25 cellular contexts compared by ENCODE assay signal in the genomic region with DNA sequence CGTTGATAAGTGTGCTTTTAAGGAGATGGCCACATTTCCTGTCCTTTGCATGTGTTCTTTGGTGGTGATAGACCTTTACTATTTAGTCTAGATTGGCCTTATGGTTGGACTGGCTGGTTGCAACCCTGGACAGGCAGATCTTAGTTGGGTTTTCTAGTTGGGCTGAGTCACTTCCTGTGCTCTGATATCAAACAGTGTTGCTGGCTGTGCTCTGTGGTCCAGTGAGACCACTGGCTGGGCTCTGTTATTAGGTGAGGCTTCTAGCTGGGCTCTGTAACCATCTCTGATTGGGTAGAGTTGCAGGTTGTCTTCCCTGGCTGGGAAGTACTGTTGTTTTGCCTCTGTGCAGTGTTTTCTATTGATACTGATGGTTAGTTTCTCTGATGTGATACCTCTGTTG.
"Had no signal": no experiment of that assay in that cellular context is flagged by ENCODE, and none has a peak within 500 bp of the region (broad histone marks: within the 10 kb centered on the region; RNA-seq: fewer than 3 reads in every experiment).

No MANE protein-coding gene starts in this region.

- H3K4me3 Mint-ChIP-seq: activated CD4-positive, alpha-beta T cell treated with anti-CD3 and anti-CD28 coated beads for 36 hours; activated CD4-positive, alpha-beta T cell treated with anti-CD3 and anti-CD28 coated beads, Interleukin-2, amount 10 ng/mL, durations not matched to agents 7 days and 5 days; activated CD8-positive, alpha-beta T cell treated with anti-CD3 and anti-CD28 coated beads, Interleukin-2, amount 10 ng/mL, durations not matched to agents 7 days and 5 days; activated naive CD4-positive, alpha-beta T cell treated with anti-CD3 and anti-CD28 coated beads for 36 hours; activated T-cell treated with anti-CD3 and anti-CD28 coated beads, Interleukin-2, amount 50 U/mL, for 24 hours; activated T-helper 1 cell treated with anti-CD3 and anti-CD28 coated beads, Interleukin-12 subunit alpha, Interleukin-12 subunit beta, Interleukin-2, Interleukin-4 antibody, amounts not matched to agents 30 ng/mL and 10 ng/mL and 1 ng/mL, durations not matched to agents 14 hours and 24 hours and 36 hours; WTC11 had no signal

- ATAC-seq: activated CD4-positive, alpha-beta T cell treated with anti-CD3 and anti-CD28 coated beads for 36 hours; activated CD4-positive, CD25-positive, alpha-beta regulatory T cell treated with anti-CD3 and anti-CD28 coated beads, Interleukin-2, amount 50 U/mL, for 24 hours; activated CD8-positive, alpha-beta T cell treated with anti-CD3 and anti-CD28 coated beads, Interleukin-2, amount 10 ng/mL, durations not matched to agents 7 days and 5 days; activated naive CD4-positive, alpha-beta T cell treated with anti-CD3 and anti-CD28 coated beads, Interleukin-2, amount 50 U/mL, for 72 hours; body of pancreas; WTC11 had no signal

- H3K27ac Mint-ChIP-seq: activated CD4-positive, alpha-beta T cell treated with anti-CD3 and anti-CD28 coated beads for 36 hours; activated CD4-positive, alpha-beta T cell treated with anti-CD3 and anti-CD28 coated beads, Interleukin-2, amount 10 ng/mL, durations not matched to agents 7 days and 5 days; activated CD8-positive, alpha-beta T cell treated with anti-CD3 and anti-CD28 coated beads, Interleukin-2, amount 10 ng/mL, durations not matched to agents 7 days and 5 days; activated naive CD4-positive, alpha-beta T cell treated with anti-CD3 and anti-CD28 coated beads for 36 hours; activated naive CD4-positive, alpha-beta T cell treated with anti-CD3 and anti-CD28 coated beads, Interleukin-2, amount 50 U/mL, for 72 hours; activated T-cell treated with anti-CD3 and anti-CD28 coated beads, Interleukin-2, amount 50 U/mL, for 24 hours; activated T-helper 1 cell treated with anti-CD3 and anti-CD28 coated beads, Interleukin-12 subunit alpha, Interleukin-12 subunit beta, Interleukin-2, Interleukin-4 antibody, amounts not matched to agents 30 ng/mL and 10 ng/mL and 1 ng/mL, durations not matched to agents 14 hours and 24 hours and 36 hours; WTC11 had no signal

- H3K36me3 ChIP-seq: adrenal gland, breast epithelium, SJCRH30 had no signal

- H3K9me3 ChIP-seq: adrenal gland, body of pancreas, SJCRH30 had no signal

- H3K4me3 ChIP-seq: adrenal gland, body of pancreas, breast epithelium, SJCRH30, SK-N-MC had no signal

- H3K27me3 ChIP-seq: adrenal gland, body of pancreas, breast epithelium, SJCRH30 had no signal

- H3K27ac ChIP-seq: adrenal gland, body of pancreas, breast epithelium, SJCRH30, SK-N-MC had no signal

- FAIRE-seq: astrocyte had no signal

- H3K4me1 ChIP-seq: adrenal gland, body of pancreas, breast epithelium, SJCRH30 had no signal

- DNase-seq: activated CD4-positive, alpha-beta T cell treated with anti-CD3 and anti-CD28 coated beads for 36 hours; activated CD4-positive, alpha-beta T cell treated with anti-CD3 and anti-CD28 coated beads, Interleukin-2, amount 10 ng/mL, durations not matched to agents 7 days and 5 days; activated CD4-positive, alpha-beta T cell treated with anti-CD3 and anti-CD28 coated beads, Interleukin-2, amount 50 U/mL, for 48 hours; activated CD8-positive, alpha-beta T cell treated with anti-CD3 and anti-CD28 coated beads, Interleukin-2, amount 10 ng/mL, durations not matched to agents 7 days and 5 days; activated gamma-delta T cell treated with Interleukin-2 at 50 U/mL for 16 hours; activated naive CD4-positive, alpha-beta T cell treated with anti-CD3 and anti-CD28 coated beads for 36 hours; activated T-cell treated with anti-CD3 and anti-CD28 coated beads, Interleukin-2, amount 50 U/mL, for 24 hours; adrenal gland; body of pancreas; NCI-H1092; NCI-H1436 treated with DMSO at 0.1 percent for 48 hours; NCI-H1694 treated with DMSO at 0.1 percent for 48 hours; NCI-H2029; NCI-H345; NCI-H524 treated with DMSO at 0.1 percent for 48 hours; NCI-H748 treated with DMSO at 0.1 percent for 48 hours; SHP77; SJCRH30 had no signal

- H3K4me1 Mint-ChIP-seq: activated CD4-positive, alpha-beta T cell treated with anti-CD3 and anti-CD28 coated beads for 36 hours; activated CD4-positive, alpha-beta T cell treated with anti-CD3 and anti-CD28 coated beads, Interleukin-2, amount 10 ng/mL, durations not matched to agents 7 days and 5 days; WTC11 had no signal

- H3K27me3 Mint-ChIP-seq: activated CD4-positive, alpha-beta T cell treated with anti-CD3 and anti-CD28 coated beads for 36 hours; activated CD4-positive, alpha-beta T cell treated with anti-CD3 and anti-CD28 coated beads, Interleukin-2, amount 10 ng/mL, durations not matched to agents 7 days and 5 days; activated T-cell treated with anti-CD3 and anti-CD28 coated beads, Interleukin-2, amount 50 U/mL, for 24 hours had no signal
